In genomic region chr20:13545755-13546154, GRCh38 we compare ENCODE assay signal across 13 cellular contexts.
DNase-seq lines count a peak whose midpoint lies in the region; ATAC-seq and TF ChIP-seq lines count a peak whose summit lies in the region.
"Had no signal": no experiment of that assay in that cellular context is flagged by ENCODE, and none has a peak within 500 bp of the region (broad histone marks: within the 10 kb centered on the region; RNA-seq: fewer than 3 reads in every experiment).

No MANE protein-coding gene starts in this region.

- no peaks in the 10 kb centered on the region for H3K79me2 ChIP-seq in hepatocyte

- H3K4me3 ChIP-seq in adipocyte (ENCODE audit: low read length) (no peak overlapping the region), hepatocyte (no peak overlapping the region)
- no peak overlapping the region for H3K4me3 ChIP-seq in effector memory CD4-positive, alpha-beta T cell (ENCODE audit: insufficient read depth, low read depth, low read length, poor library complexity, severe bottlenecking)

- H3K9me3 Mint-ChIP-seq in activated T-cell treated with anti-CD3 and anti-CD28 coated beads, Interleukin-2, amount 50 U/mL, for 24 hours, result no peaks in the 10 kb centered on the region
- H3K9me3 Mint-ChIP-seq: IgD-negative memory B cell had no signal

- DNase-seq in NCI-H82 (lab: John Stamatoyannopoulos, UW), result peak; percentile 23
- DNase-seq in NCI-H82 treated with DMSO at 0.1 percent for 48 hours (lab: John Stamatoyannopoulos, UW; ENCODE audit: unreplicated experiment), result no peak
- DNase-seq in adipocyte (ENCODE audit: low read depth), result peak; percentile 43
- DNase-seq in hepatocyte (ENCODE audit: low spot score), result no peak
- DNase-seq in activated T-cell treated with anti-CD3 and anti-CD28 coated beads, Interleukin-2, amount 50 U/mL, for 24 hours, result no peak
- no peak for DNase-seq in posterior vena cava (ENCODE audit: low spot score)
- DNase-seq in effector memory CD4-positive, alpha-beta T cell, result no peak
- DNase-seq: GF-D8, SIG-M5 had no signal

- H3K9me3 ChIP-seq in adipocyte (ENCODE audit: control insufficient read depth, low read length) (no peaks in the 10 kb centered on the region), hepatocyte (ENCODE audit: low read depth) (no peaks in the 10 kb centered on the region)
- H3K9me3 ChIP-seq in effector memory CD4-positive, alpha-beta T cell (ENCODE audit: control insufficient read depth, low read length), result no peaks in the 10 kb centered on the region

- no peak overlapping the region for H3K27ac Mint-ChIP-seq in activated T-cell treated with anti-CD3 and anti-CD28 coated beads, Interleukin-2, amount 50 U/mL, for 24 hours
- H3K27ac Mint-ChIP-seq: IgD-negative memory B cell had no signal

- H3K36me3 ChIP-seq in adipocyte (ENCODE audit: control insufficient read depth, insufficient read depth, low read length, severe bottlenecking) (no peaks in the 10 kb centered on the region), hepatocyte (replicated peaks; ENCODE audit: insufficient read depth, low read depth) (no peaks in the 10 kb centered on the region)
- no peaks in the 10 kb centered on the region for H3K36me3 ChIP-seq in effector memory CD4-positive, alpha-beta T cell (ENCODE audit: control insufficient read depth, insufficient read depth, low read length)

- TF ChIP-seq CTCF in hepatocyte (IDR thresholded peaks at IDR 0.05; ENCODE audit: poor library complexity), result no peak

- H3K4me2 ChIP-seq in hepatocyte, result no peak overlapping the region

- H3K9ac ChIP-seq in adipocyte (ENCODE audit: low read length), result no peak overlapping the region

- no peak overlapping the region for H3K4me3 Mint-ChIP-seq in activated T-cell treated with anti-CD3 and anti-CD28 coated beads, Interleukin-2, amount 50 U/mL, for 24 hours
- H3K4me3 Mint-ChIP-seq: IgD-negative memory B cell had no signal

- H3K27me3 Mint-ChIP-seq in activated T-cell treated with anti-CD3 and anti-CD28 coated beads, Interleukin-2, amount 50 U/mL, for 24 hours, result no peaks in the 10 kb centered on the region
- H3K27me3 Mint-ChIP-seq: IgD-negative memory B cell had no signal

- H3K4me1 ChIP-seq in adipocyte (ENCODE audit: control insufficient read depth, insufficient read depth, low read length), result peaks cover 12% of the 10 kb centered on the region
- peaks cover 4% of the 10 kb centered on the region for H3K4me1 ChIP-seq in hepatocyte (ENCODE audit: insufficient read depth)
- no peaks in the 10 kb centered on the region for H3K4me1 ChIP-seq in effector memory CD4-positive, alpha-beta T cell (ENCODE audit: control insufficient read depth, insufficient read depth, low read length, poor library complexity, severe bottlenecking)

- H3K27me3 ChIP-seq in adipocyte (replicated peaks; ENCODE audit: control insufficient read depth, insufficient read depth, low read length) (no peaks in the 10 kb centered on the region), hepatocyte (no peaks in the 10 kb centered on the region)
- no peaks in the 10 kb centered on the region for H3K27me3 ChIP-seq in effector memory CD4-positive, alpha-beta T cell (replicated peaks; ENCODE audit: control insufficient read depth, insufficient read depth, low read length, poor library complexity, severe bottlenecking)

- H4K20me1 ChIP-seq in hepatocyte (ENCODE audit: insufficient read depth, poor library complexity, severe bottlenecking), result no peaks in the 10 kb centered on the region

- peak overlapping the region; percentile 3 for H3K27ac ChIP-seq in hepatocyte
- no peak overlapping the region for H3K27ac ChIP-seq in effector memory CD4-positive, alpha-beta T cell (ENCODE audit: insufficient read depth, low read length, poor library complexity, severe bottlenecking)
- H3K27ac ChIP-seq: 22Rv1, C4-2B had no signal

- no peak overlapping the region for H2AFZ ChIP-seq in hepatocyte

- WGBS in hepatocyte (ENCODE audit: low lambda C conversion rate, missing lambda C conversion rate), result 59% methylated on average over 2 of the region's 2 CpGs

- peaks cover 3% of the 10 kb centered on the region for H3K36me3 Mint-ChIP-seq in activated T-cell treated with anti-CD3 and anti-CD28 coated beads, Interleukin-2, amount 50 U/mL, for 24 hours (ENCODE audit: low read depth)

- H3K4me1 Mint-ChIP-seq in activated T-cell treated with anti-CD3 and anti-CD28 coated beads, Interleukin-2, amount 50 U/mL, for 24 hours (ENCODE audit: low read depth), result peaks cover 1% of the 10 kb centered on the region

- intact Hi-C loops in posterior vena cava (cut with DNase I), result no loop called here

- no peak for ATAC-seq in GM18517 (IDR thresholded peaks at IDR 0.05; ENCODE audit: unreplicated experiment)

- H3K9me2 ChIP-seq in hepatocyte (replicated peaks; ENCODE audit: insufficient read depth), result no peaks in the 10 kb centered on the region

Comparison
In these comparisons a context has a peak if more than half of its experiments do, and no peak if none do; other contexts are left out.
1. DNase-seq: peak in NCI-H82 (single experiment) and adipocyte (single experiment); none in NCI-H82 treated with DMSO at 0.1 percent for 48 hours (single experiment), hepatocyte (single experiment), activated T-cell treated with anti-CD3 and anti-CD28 coated beads, Interleukin-2, amount 50 U/mL, for 24 hours (single experiment), posterior vena cava (single experiment) and effector memory CD4-positive, alpha-beta T cell (0 of 3).